ENCODE assay signal across 23 cellular contexts in genomic region chr15:93759626-93760025, GRCh38.
"Had no signal": no experiment of that assay in that cellular context is flagged by ENCODE, and none has a peak within 500 bp of the region (broad histone marks: within the 10 kb centered on the region; RNA-seq: fewer than 3 reads in every experiment).

No MANE protein-coding gene starts in this region.

- H3K4me1 ChIP-seq: adrenal gland, breast epithelium had no signal

- H3K27me3 Mint-ChIP-seq: activated naive CD8-positive, alpha-beta T cell treated with anti-CD3 and anti-CD28 coated beads, Interleukin-2, amount 10 ng/mL, durations not matched to agents 7 days and 5 days had no signal

- H3K27ac ChIP-seq: adrenal gland, breast epithelium had no signal

- H3K9me3 ChIP-seq: adrenal gland had no signal

- H3K9me3 Mint-ChIP-seq: T-helper 1 cell treated with Interleukin-12 subunit alpha and Interleukin-12 subunit beta and Interleukin-4 antibody, amounts not matched to agents 30 μg/mL and 1 μg/mL, for 36 hours had no signal

- H3K4me1 Mint-ChIP-seq: activated naive CD8-positive, alpha-beta T cell treated with anti-CD3 and anti-CD28 coated beads, Interleukin-2, amount 10 ng/mL, durations not matched to agents 7 days and 5 days; WTC11 had no signal

- H3K36me3 ChIP-seq: adrenal gland, breast epithelium had no signal

- H3K27ac Mint-ChIP-seq: activated CD8-positive, alpha-beta T cell treated with anti-CD3 and anti-CD28 coated beads, Interleukin-2, amount 10 ng/mL, durations not matched to agents 7 days and 5 days; activated naive CD8-positive, alpha-beta T cell treated with anti-CD3 and anti-CD28 coated beads, Interleukin-2, amount 10 ng/mL, durations not matched to agents 7 days and 5 days; T-helper 1 cell treated with Interleukin-12 subunit alpha and Interleukin-12 subunit beta and Interleukin-4 antibody, amounts not matched to agents 30 μg/mL and 1 μg/mL, for 36 hours; WTC11 had no signal

- H3K4me3 ChIP-seq: adrenal gland, breast epithelium had no signal

- H3K36me3 Mint-ChIP-seq: activated naive CD8-positive, alpha-beta T cell treated with anti-CD3 and anti-CD28 coated beads, Interleukin-2, amount 10 ng/mL, durations not matched to agents 7 days and 5 days; WTC11 had no signal

- ATAC-seq: activated CD8-positive, alpha-beta T cell treated with anti-CD3 and anti-CD28 coated beads, Interleukin-2, amount 10 ng/mL, durations not matched to agents 7 days and 5 days; WTC11 had no signal

- DNase-seq: activated CD4-positive, alpha-beta T cell treated with anti-CD3 and anti-CD28 coated beads for 48 hours; activated CD4-positive, alpha-beta T cell treated with anti-CD3 and anti-CD28 coated beads, Interleukin-2, amount 50 U/mL, for 4 hours; activated CD4-positive, CD25-positive, alpha-beta regulatory T cell treated with anti-CD3 and anti-CD28 coated beads, Interleukin-2, amount 50 U/mL, for 72 hours; activated CD8-positive, alpha-beta memory T cell treated with anti-CD3 and anti-CD28 coated beads, Interleukin-2, amount 50 U/mL, for 48 hours; activated CD8-positive, alpha-beta T cell treated with anti-CD3 and anti-CD28 coated beads, Interleukin-2, amount 10 ng/mL, durations not matched to agents 7 days and 5 days; activated naive CD4-positive, alpha-beta T cell treated with anti-CD3 and anti-CD28 coated beads, Interleukin-2, amount 50 U/mL, for 16 hours; activated naive CD8-positive, alpha-beta T cell treated with anti-CD3 and anti-CD28 coated beads, Interleukin-2, amount 10 ng/mL, durations not matched to agents 7 days and 5 days; activated T-cell treated with anti-CD3 and anti-CD28 coated beads, Interleukin-2, amount 50 U/mL, for 1 hour; adrenal gland; anterior cingulate cortex; central memory CD4-positive, alpha-beta T cell; NCI-H1092; NCI-H1417; NCI-H1930; NCI-H2171 treated with DMSO at 0.1 percent for 48 hours; NCI-H226; NCI-H526; NCI-H82; SHP77 treated with DMSO at 0.1 percent for 48 hours; T-helper 9 cell had no signal

- H3K4me3 Mint-ChIP-seq: activated CD8-positive, alpha-beta T cell treated with anti-CD3 and anti-CD28 coated beads, Interleukin-2, amount 10 ng/mL, durations not matched to agents 7 days and 5 days; activated naive CD8-positive, alpha-beta T cell treated with anti-CD3 and anti-CD28 coated beads, Interleukin-2, amount 10 ng/mL, durations not matched to agents 7 days and 5 days; T-helper 1 cell treated with Interleukin-12 subunit alpha and Interleukin-12 subunit beta and Interleukin-4 antibody, amounts not matched to agents 30 μg/mL and 1 μg/mL, for 36 hours; WTC11 had no signal

- H3K27me3 ChIP-seq: adrenal gland, breast epithelium had no signal
